Comparison of ENCODE assay signal across 8 cellular contexts in the genomic region with DNA sequence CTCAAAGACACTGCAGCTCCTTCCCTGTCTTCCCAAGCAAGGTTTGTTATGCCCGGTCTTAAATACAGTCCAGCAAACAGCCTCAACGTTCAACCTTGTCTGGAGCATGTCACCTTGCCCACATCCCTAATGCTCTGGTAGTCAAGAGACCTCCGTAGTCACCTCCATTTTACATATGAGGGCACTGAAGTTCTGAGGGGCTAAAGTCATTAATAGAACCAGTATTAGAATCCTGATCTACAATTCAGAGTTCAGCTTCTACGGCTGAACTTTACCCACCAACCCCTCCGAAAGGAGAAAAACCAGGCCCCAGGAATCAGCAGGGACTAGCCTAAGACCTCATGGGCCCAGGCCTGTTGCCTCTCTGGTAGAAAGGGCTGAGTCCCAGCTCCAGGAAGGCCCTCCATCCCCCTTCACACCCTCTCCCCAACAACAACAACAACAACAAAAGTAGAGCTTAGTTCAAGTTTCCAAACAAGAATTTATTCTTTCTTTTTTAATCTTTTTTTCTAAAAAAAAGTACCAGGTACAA. TPM values are rescaled to one million over a fixed set of nuclear protein-coding genes. Genes with fewer than 3 reads are reported as not detected.
DNase-seq lines count a peak whose midpoint lies in the region; ATAC-seq and TF ChIP-seq lines count a peak whose summit lies in the region.

No MANE protein-coding gene starts in this region.

- no peak for TF ChIP-seq EP300 in transverse colon (IDR thresholded peaks at IDR 0.05; ENCODE audit: low read depth)

- in situ Hi-C loops in transverse colon (cut with MboI; ENCODE audit: low pct_ligation_motif_present in 1 of 4, low pct_unique_long_range_greater_than_20kb in 1 of 4, low sequenced_read_pairs in 3 of 4): loop anchor here in 1 of 4 donors (25.0 kb wide), 1 partner anchor 459 kb away; a partner anchor contains a TSS

- H3K27me3 Mint-ChIP-seq in activated naive CD4-positive, alpha-beta T cell treated with anti-CD3 and anti-CD28 coated beads for 36 hours (ENCODE audit: low read depth): no peaks in the 10 kb centered on the region
- H3K27me3 Mint-ChIP-seq in brain: no peaks in the 10 kb centered on the region

- H3K4me1 ChIP-seq in lower lobe of right lung: peaks cover 18% of the 10 kb centered on the region
- peaks cover 11 to 25% (median 18%) of the 10 kb centered on the region in 4 donors for H3K4me1 ChIP-seq in transverse colon

- no peak for DNase-seq in activated naive CD4-positive, alpha-beta T cell treated with anti-CD3 and anti-CD28 coated beads for 36 hours
- DNase-seq in activated naive CD4-positive, alpha-beta T cell treated with Interleukin-2 at 50 U/mL for 16 hours: no peak
- DNase-seq in lower lobe of right lung: no peak
- DNase-seq in transverse colon: no peak
- no peak for DNase-seq in AML-193 (lab: John Stamatoyannopoulos, UW)
- DNase-seq in COLO668 (lab: John Stamatoyannopoulos, UW; ENCODE audit: unreplicated experiment): no peak

- peak overlapping the region; percentile 84 for H3K27ac ChIP-seq in lower lobe of right lung
- H3K27ac ChIP-seq in transverse colon: peak overlapping the region; percentile 86 to 94 (median 91)

- H3K27me3 ChIP-seq in lower lobe of right lung (ENCODE audit: low read depth): no peaks in the 10 kb centered on the region
- H3K27me3 ChIP-seq in transverse colon: no peaks in the 10 kb centered on the region

- intact Hi-C loops in activated naive CD4-positive, alpha-beta T cell treated with anti-CD3 and anti-CD28 coated beads for 36 hours (cut with micrococcal nuclease): loop anchor here (1.0 to 5.0 kb wide), 4 partner anchors 13 to 1664 kb away; a partner anchor contains a TSS
- intact Hi-C loops in lower lobe of right lung (cut with DNase I) (no loop called here), transverse colon (cut with DNase I; ENCODE audit: low total_unique reads) (no loop called here)

- ATAC-seq in lower lobe of right lung (peak in 1 of 2 donors; percentile 1), HG02852 (IDR thresholded peaks at IDR 0.05; ENCODE audit: unreplicated experiment) (no peak)

- H3K27ac Mint-ChIP-seq in activated naive CD4-positive, alpha-beta T cell treated with anti-CD3 and anti-CD28 coated beads for 36 hours: peak overlapping the region; percentile 93
- peak overlapping the region; percentile 97 to 100 (median 97) for H3K27ac Mint-ChIP-seq in brain

- CTCF ChIA-PET in activated naive CD4-positive, alpha-beta T cell treated with anti-CD3 and anti-CD28 coated beads for 36 hours (lab: Charles Lee): interaction anchor here (0.5 to 2.9 kb wide), 6 partner anchors 10 to 401 kb away, joined by 3 to 10 read pairs (median 4); a partner anchor contains a TSS

- H3K36me3 ChIP-seq in lower lobe of right lung (peaks cover 68% of the 10 kb centered on the region), transverse colon (peaks cover 0 to 56% (median 12%) of the 10 kb centered on the region in 4 donors)

- TF ChIP-seq CTCF in brain (conservative IDR thresholded peaks at IDR 0.05): no peak
- no peak for TF ChIP-seq CTCF in lower lobe of right lung (IDR thresholded peaks at IDR 0.05)
- no peak for TF ChIP-seq CTCF in transverse colon (IDR thresholded peaks at IDR 0.05)

- no peak for TF ChIP-seq POLR2A in transverse colon (IDR thresholded peaks at IDR 0.05)

- peaks cover 31% of the 10 kb centered on the region for H3K4me1 Mint-ChIP-seq in activated naive CD4-positive, alpha-beta T cell treated with anti-CD3 and anti-CD28 coated beads for 36 hours (ENCODE audit: low read depth)
- H3K4me1 Mint-ChIP-seq in brain: peaks cover 56% of the 10 kb centered on the region

- H3K9me3 Mint-ChIP-seq in activated naive CD4-positive, alpha-beta T cell treated with anti-CD3 and anti-CD28 coated beads for 36 hours: no peaks in the 10 kb centered on the region
- H3K9me3 Mint-ChIP-seq in brain: no peaks in the 10 kb centered on the region

- H3K4me3 ChIP-seq in lower lobe of right lung (peak overlapping the region; percentile 71), transverse colon (peak overlapping the region in 2 of 4 donors; percentile 60 to 95)

- 27 to 41% methylated on average over 3 to 5 of the region's 5 CpGs for WGBS in transverse colon (ENCODE audit: low coverage in 1 of 2), 2 donors

- H3K36me3 Mint-ChIP-seq in activated naive CD4-positive, alpha-beta T cell treated with anti-CD3 and anti-CD28 coated beads for 36 hours (ENCODE audit: low read depth): peaks cover 18% of the 10 kb centered on the region
- H3K36me3 Mint-ChIP-seq in brain: peaks cover 54% of the 10 kb centered on the region

- H3K9me3 ChIP-seq in lower lobe of right lung: no peaks in the 10 kb centered on the region
- H3K9me3 ChIP-seq in transverse colon: no peaks in the 10 kb centered on the region

- H3K4me3 Mint-ChIP-seq in activated naive CD4-positive, alpha-beta T cell treated with anti-CD3 and anti-CD28 coated beads for 36 hours: peak overlapping the region; percentile 99
- H3K4me3 Mint-ChIP-seq in brain: peak overlapping the region; percentile 90 to 97 (median 94)

RNA-seq across cellular contexts. Expression of a gene that starts 0.8 kb away (rescaled TPM):
- 100 to 1,000 TPM; 165 to 168 TPM for total RNA-seq in activated naive CD4-positive, alpha-beta T cell treated with anti-CD3 and anti-CD28 coated beads for 36 hours
- polyA plus RNA-seq in brain (ENCODE audit: insufficient read depth, low read depth, low replicate concordance): 214 TPM
- total RNA-seq in lower lobe of right lung (59.0 TPM), transverse colon (10 to 100 TPM; 36.7 to 99.1 (median 70.9) TPM)

RNA-seq across cellular contexts. Expression of a gene that starts 7.3 kb away (rescaled TPM):
- total RNA-seq in activated naive CD4-positive, alpha-beta T cell treated with anti-CD3 and anti-CD28 coated beads for 36 hours: 10 to 100 TPM; 22.8 to 23.7 TPM
- 39.7 TPM for polyA plus RNA-seq in brain (ENCODE audit: insufficient read depth, low read depth, low replicate concordance)
- total RNA-seq in lower lobe of right lung: 25.1 TPM
- 10 to 100 TPM; 19.1 to 50.1 (median 24.8) TPM for total RNA-seq in transverse colon

RNA-seq across cellular contexts. Expression of a gene that starts 11.9 kb away (rescaled TPM):
- 1 to 10 TPM; 3.4 to 3.7 TPM for total RNA-seq in activated naive CD4-positive, alpha-beta T cell treated with anti-CD3 and anti-CD28 coated beads for 36 hours
- 16.6 TPM for polyA plus RNA-seq in brain (ENCODE audit: insufficient read depth, low read depth, low replicate concordance)
- 20.3 TPM for total RNA-seq in lower lobe of right lung
- total RNA-seq in transverse colon: 10 to 100 TPM; 23.9 to 30.0 (median 27.3) TPM

RNA-seq across cellular contexts. Expression of a gene that starts 24.0 kb away (rescaled TPM):
- total RNA-seq in activated naive CD4-positive, alpha-beta T cell treated with anti-CD3 and anti-CD28 coated beads for 36 hours: 100 to 1,000 TPM; 109 to 118 TPM
- polyA plus RNA-seq in brain (ENCODE audit: insufficient read depth, low read depth, low replicate concordance): 79.9 TPM
- 13.9 TPM for total RNA-seq in lower lobe of right lung
- 10 to 100 TPM in 3 of 4 donors, 1 to 10 TPM in 1; 6.6 to 90.0 (median 51.6) TPM for total RNA-seq in transverse colon

RNA-seq across cellular contexts. Expression of a gene that starts 31.3 kb away (rescaled TPM):
- 100 to 1,000 TPM; 218 to 226 TPM for total RNA-seq in activated naive CD4-positive, alpha-beta T cell treated with anti-CD3 and anti-CD28 coated beads for 36 hours
- 269 TPM for polyA plus RNA-seq in brain (ENCODE audit: insufficient read depth, low read depth, low replicate concordance)
- total RNA-seq in lower lobe of right lung: 175 TPM
- 100 to 1,000 TPM in 3 of 4 donors, 10 to 100 TPM in 1; 45.3 to 196 (median 124) TPM for total RNA-seq in transverse colon
